11 cellular contexts compared by ENCODE assay signal in genomic region chr4:73404457-73404856, GRCh38. TPM values are rescaled to one million over a fixed set of nuclear protein-coding genes. Genes with fewer than 3 reads are reported as not detected.
"Had no signal": no experiment of that assay in that cellular context is flagged by ENCODE, and none has a peak within 500 bp of the region (broad histone marks: within the 10 kb centered on the region; RNA-seq: fewer than 3 reads in every experiment).

No MANE protein-coding gene starts in this region.

- ATAC-seq: GM23338, HCT116, K562 had no signal

- FAIRE-seq: H1, H54, HTR-8/SVneo had no signal

- DNase-seq: H9, HFFc6, IMR-90, KG1 had no signal

- H3K4me3 ChIP-seq: GM23338, K562 had no signal

RNA-seq across cellular contexts. Expression of gene ALB, which starts 0.4 kb away (rescaled TPM):
- total RNA-seq: GM23338, H1, H9, HFFc6, HT-29, IMR-90 had no signal
- polyA plus RNA-seq: GM23338, IMR-90 had no signal

RNA-seq across cellular contexts. Expression of gene AFP, which starts 31.6 kb away (rescaled TPM):
- total RNA-seq: HT-29 had no signal
